12 cellular contexts compared by ENCODE assay signal in genomic region chr14:102280376-102280962, GRCh38. TPM values are rescaled to one million over a fixed set of nuclear protein-coding genes. Genes with fewer than 3 reads are reported as not detected.
DNase-seq lines count a peak whose midpoint lies in the region; ATAC-seq and TF ChIP-seq lines count a peak whose summit lies in the region.
"Had no signal": no experiment of that assay in that cellular context is flagged by ENCODE, and none has a peak within 500 bp of the region (broad histone marks: within the 10 kb centered on the region; RNA-seq: fewer than 3 reads in every experiment).

No MANE protein-coding gene starts in this region.

- no peak for TF ChIP-seq POLR2A in spleen (IDR thresholded peaks at IDR 0.05)

- H3K9me3 Mint-ChIP-seq in MCF 10A (ENCODE audit: unreplicated experiment) = no peaks in the 10 kb centered on the region
- no peaks in the 10 kb centered on the region for H3K9me3 Mint-ChIP-seq in activated T-cell treated with anti-CD3 and anti-CD28 coated beads, Interleukin-2, amount 50 U/mL, for 4 hours
- H3K9me3 Mint-ChIP-seq: activated CD8-positive, alpha-beta T cell treated with anti-CD3 and anti-CD28 coated beads for 36 hours; stimulated activated memory B cell treated with anti-CD40 and anti-IgM and Interleukin-4, amounts not matched to agents 10 μg/mL and 1 μg/mL and 100 μg/mL, for 72 hours had no signal

- intact Hi-C loops in MCF 10A (cut with micrococcal nuclease) (loop anchor here (2.0 kb wide), 1 partner anchor 46 kb away; no protein-coding TSS in a partner anchor), lower lobe of right lung (cut with DNase I) (no loop called here), spleen (cut with DNase I; ENCODE audit: low total_unique reads) (no loop called here)

- H3K27ac ChIP-seq in lower lobe of right lung (peak overlapping the region; percentile 24), spleen (no peak overlapping the region)

- H3K9me3 ChIP-seq in lower lobe of right lung (no peaks in the 10 kb centered on the region), spleen (no peaks in the 10 kb centered on the region)

- no peaks in the 10 kb centered on the region for H3K27me3 ChIP-seq in lower lobe of right lung (ENCODE audit: low read depth)
- H3K27me3 ChIP-seq in spleen (replicated peaks in 1 of 7) = no peaks in the 10 kb centered on the region

- BruUV-seq in MCF 10A (replicated peaks; lab: Mats Ljungman, UMichigan) = TSS peak; percentile 67

- H3K36me3 Mint-ChIP-seq in MCF 10A (ENCODE audit: insufficient read depth, unreplicated experiment) = peaks cover 7% of the 10 kb centered on the region
- no peaks in the 10 kb centered on the region for H3K36me3 Mint-ChIP-seq in activated T-cell treated with anti-CD3 and anti-CD28 coated beads, Interleukin-2, amount 50 U/mL, for 4 hours (ENCODE audit: insufficient read depth)
- H3K36me3 Mint-ChIP-seq: stimulated activated memory B cell treated with anti-CD40 and anti-IgM and Interleukin-4, amounts not matched to agents 10 μg/mL and 1 μg/mL and 100 μg/mL, for 72 hours had no signal

- POLR2A ChIA-PET in MCF 10A (lab: Yijun Ruan, JAX) = interaction anchor here (0.9 to 1.0 kb wide), 2 partner anchors 25 to 39 kb away, joined by 3 to 4 read pairs; partner anchors contain the start of genes MOK and ZNF839

- H3K4me3 Mint-ChIP-seq in MCF 10A (ENCODE audit: unreplicated experiment) = peak overlapping the region; percentile 54
- no peak overlapping the region for H3K4me3 Mint-ChIP-seq in activated T-cell treated with anti-CD3 and anti-CD28 coated beads, Interleukin-2, amount 50 U/mL, for 4 hours
- H3K4me3 Mint-ChIP-seq: activated CD8-positive, alpha-beta T cell treated with anti-CD3 and anti-CD28 coated beads for 36 hours; stimulated activated memory B cell treated with anti-CD40 and anti-IgM and Interleukin-4, amounts not matched to agents 10 μg/mL and 1 μg/mL and 100 μg/mL, for 72 hours had no signal

- peak; percentile 91 for DNase-seq in AG08395 (ENCODE audit: low spot score)
- DNase-seq in LHCN-M2 (ENCODE audit: low read depth) = peak; percentile 98
- DNase-seq in MCF 10A (ENCODE audit: unreplicated experiment) = peak; percentile 97
- DNase-seq in lower lobe of right lung = no peak
- no peak for DNase-seq in activated T-cell treated with anti-CD3 and anti-CD28 coated beads, Interleukin-2, amount 50 U/mL, for 4 hours
- DNase-seq in spleen = no peak
- DNase-seq in NCI-H510A treated with DMSO at 0.1 percent for 48 hours (lab: John Stamatoyannopoulos, UW) = no peak
- DNase-seq: KBM-7, NCI-H2227 treated with DMSO at 0.1 percent for 48 hours had no signal

- 63 to 91% (median 80%) methylated on average over 8 of the region's 8 CpGs for WGBS in spleen, 5 donors

- CTCF ChIA-PET in MCF 10A (lab: Yijun Ruan, JAX) = interaction anchor here (0.6 kb wide), 1 partner anchor 12 kb away, joined by 3 read pairs; no protein-coding TSS in a partner anchor

- no peak for ATAC-seq in lower lobe of right lung
- ATAC-seq in activated T-cell treated with anti-CD3 and anti-CD28 coated beads, Interleukin-2, amount 50 U/mL, for 4 hours = no peak
- ATAC-seq in GM21737 (IDR thresholded peaks at IDR 0.05; ENCODE audit: unreplicated experiment) = no peak
- ATAC-seq: stimulated activated memory B cell treated with anti-CD40 and anti-IgM and Interleukin-4, amounts not matched to agents 10 μg/mL and 1 μg/mL and 100 μg/mL, for 72 hours had no signal

- peaks cover 22% of the 10 kb centered on the region for H3K4me1 Mint-ChIP-seq in MCF 10A (ENCODE audit: insufficient read depth, unreplicated experiment)
- no peaks in the 10 kb centered on the region for H3K4me1 Mint-ChIP-seq in activated T-cell treated with anti-CD3 and anti-CD28 coated beads, Interleukin-2, amount 50 U/mL, for 4 hours (ENCODE audit: low read depth)
- H3K4me1 Mint-ChIP-seq: stimulated activated memory B cell treated with anti-CD40 and anti-IgM and Interleukin-4, amounts not matched to agents 10 μg/mL and 1 μg/mL and 100 μg/mL, for 72 hours had no signal

- H3K4me3 ChIP-seq in lower lobe of right lung (no peak overlapping the region), spleen (no peak overlapping the region)

- H3K36me3 ChIP-seq in lower lobe of right lung = peaks cover 8% of the 10 kb centered on the region
- H3K36me3 ChIP-seq in spleen = no peaks in the 10 kb centered on the region

- TF ChIP-seq CTCF in MCF 10A (IDR thresholded peaks at IDR 0.05; ENCODE audit: unreplicated experiment) (no peak), lower lobe of right lung (IDR thresholded peaks at IDR 0.05) (no peak), spleen (IDR thresholded peaks at IDR 0.05 in 8 of 11, conservative IDR thresholded peaks at IDR 0.05 in 3 of 11) (no peak)

- no peaks in the 10 kb centered on the region for H3K27me3 Mint-ChIP-seq in MCF 10A (ENCODE audit: insufficient read depth, unreplicated experiment)
- H3K27me3 Mint-ChIP-seq in activated T-cell treated with anti-CD3 and anti-CD28 coated beads, Interleukin-2, amount 50 U/mL, for 4 hours (ENCODE audit: low read depth) = no peaks in the 10 kb centered on the region
- H3K27me3 Mint-ChIP-seq: activated CD8-positive, alpha-beta T cell treated with anti-CD3 and anti-CD28 coated beads for 36 hours; stimulated activated memory B cell treated with anti-CD40 and anti-IgM and Interleukin-4, amounts not matched to agents 10 μg/mL and 1 μg/mL and 100 μg/mL, for 72 hours had no signal

- H3K4me1 ChIP-seq in lower lobe of right lung = no peaks in the 10 kb centered on the region
- H3K4me1 ChIP-seq in spleen = no peaks in the 10 kb centered on the region

- peak overlapping the region; percentile 80 for H3K27ac Mint-ChIP-seq in MCF 10A (ENCODE audit: low read depth, unreplicated experiment)
- H3K27ac Mint-ChIP-seq: activated CD8-positive, alpha-beta T cell treated with anti-CD3 and anti-CD28 coated beads for 36 hours; stimulated activated memory B cell treated with anti-CD40 and anti-IgM and Interleukin-4, amounts not matched to agents 10 μg/mL and 1 μg/mL and 100 μg/mL, for 72 hours had no signal

RNA-seq across cellular contexts. Expression of gene MOK, which starts 24.5 kb away (rescaled TPM):
- total RNA-seq in LHCN-M2 (2014; rRNA removed) (33.9 and 37.6 TPM in 2 replicates), MCF 10A (2022) (61.7 and 98.9 TPM in 2 replicates), lower lobe of right lung (15.8 TPM), spleen (10 to 100 TPM in 4 of 7 donors, 1 to 10 TPM in 3; 4.7 to 12.2 (median 10.2) TPM)
- polyA plus RNA-seq in LHCN-M2 (2012) = 49.4 TPM
- total RNA-seq in activated T-cell treated with anti-CD3 and anti-CD28 coated beads, Interleukin-2, amount 50 U/mL, for 4 hours = 1 to 10 TPM; 3.2 to 5.5 (median 4.4) TPM
- polyA plus RNA-seq in spleen = 10 to 100 TPM in 1 of 3 donors, 1 to 10 TPM in 2; 4.1 to 11.7 (median 9.6) TPM

RNA-seq across cellular contexts. Expression of gene ZNF839, which starts 39.1 kb away (rescaled TPM):
- total RNA-seq in LHCN-M2 (2014; rRNA removed) = 9.0 and 10.3 TPM in 2 replicates
- 4.4 TPM for polyA plus RNA-seq in LHCN-M2 (2012)
- 20.3 and 23.0 TPM in 2 replicates for total RNA-seq in MCF 10A (2022)
- total RNA-seq in lower lobe of right lung = 8.5 TPM
- total RNA-seq in activated T-cell treated with anti-CD3 and anti-CD28 coated beads, Interleukin-2, amount 50 U/mL, for 4 hours = 10 to 100 TPM; 14.9 to 16.6 (median 15.5) TPM
- total RNA-seq in spleen = 10 to 100 TPM; 12.9 to 22.5 (median 17.2) TPM
- polyA plus RNA-seq in spleen = 10 to 100 TPM; 10.3 to 28.5 (median 18.6) TPM

Comparison
In these comparisons a context has a peak if more than half of its experiments do, and no peak if none do; other contexts are left out.
1. DNase-seq: peak in AG08395 (single experiment), LHCN-M2 (single experiment) and MCF 10A (single experiment); none in lower lobe of right lung (single experiment), activated T-cell treated with anti-CD3 and anti-CD28 coated beads, Interleukin-2, amount 50 U/mL, for 4 hours (single experiment), spleen (single experiment) and NCI-H510A treated with DMSO at 0.1 percent for 48 hours (single experiment).